17 cellular contexts compared by ENCODE assay signal in the genomic region with DNA sequence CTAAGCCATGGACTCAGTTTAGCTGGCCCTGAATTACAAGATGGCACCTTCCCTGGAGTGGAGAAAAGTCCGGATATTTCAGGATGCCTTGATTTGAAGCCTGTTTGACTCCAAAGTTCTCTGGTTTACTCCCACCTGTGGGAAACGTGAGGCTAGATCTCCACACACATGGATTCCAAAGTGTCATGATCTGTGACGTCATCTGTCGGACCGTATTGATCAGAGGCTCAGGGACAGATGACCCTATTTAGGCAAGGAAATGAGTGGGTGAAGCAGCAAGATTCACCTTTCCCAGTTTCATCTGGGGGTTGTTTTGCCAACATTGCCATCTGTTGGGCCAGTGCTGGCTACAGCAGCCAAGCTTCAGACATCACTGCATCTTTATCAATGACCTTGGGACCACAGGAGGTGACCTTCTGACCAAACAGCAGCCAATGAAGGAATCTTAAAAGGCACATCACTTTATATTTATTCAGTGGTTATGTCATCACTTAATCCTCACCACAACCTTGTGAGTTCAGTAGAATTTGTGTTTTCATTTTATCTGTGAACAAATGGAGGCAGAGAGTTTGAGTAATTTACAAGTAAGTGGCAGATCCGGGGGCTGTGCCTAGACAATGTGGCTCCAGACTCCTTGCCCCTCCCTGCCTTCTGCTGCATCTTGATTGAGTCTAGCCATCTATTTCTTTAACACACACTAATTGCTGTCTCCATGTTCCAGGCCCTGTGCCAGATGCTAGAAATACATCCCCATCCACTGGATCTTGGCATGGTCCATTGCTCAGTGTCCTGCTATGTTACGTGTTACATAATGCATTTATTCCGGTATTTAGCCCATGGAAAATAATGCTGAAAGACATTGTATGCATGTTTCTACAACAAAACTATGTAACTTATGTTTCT. TPM values are rescaled to one million over a fixed set of nuclear protein-coding genes. Genes with fewer than 3 reads are reported as not detected.
DNase-seq lines count a peak whose midpoint lies in the region; ATAC-seq and TF ChIP-seq lines count a peak whose summit lies in the region.
"Had no signal": no experiment of that assay in that cellular context is flagged by ENCODE, and none has a peak within 500 bp of the region (broad histone marks: within the 10 kb centered on the region; RNA-seq: fewer than 3 reads in every experiment).

No MANE protein-coding gene starts in this region.

- no TSS peak for BruUV-seq in PC-3 (replicated peaks; lab: Mats Ljungman, UMichigan)

- H3K36me3 ChIP-seq in RWPE2 (ENCODE audit: low read depth) (no peaks in the 10 kb centered on the region), PC-3 (ENCODE audit: low read depth, low read length) (no peaks in the 10 kb centered on the region)

- no peaks in the 10 kb centered on the region for H3K27me3 ChIP-seq in RWPE2 (ENCODE audit: insufficient read depth, poor library complexity, severe bottlenecking)
- peaks cover 8% of the 10 kb centered on the region for H3K27me3 ChIP-seq in foreskin keratinocyte
- H3K27me3 ChIP-seq in PC-3 (ENCODE audit: low read length): peaks cover 4% of the 10 kb centered on the region; the same call in 1 of the 2 replicates

- H3K9ac ChIP-seq in PC-3 (ENCODE audit: low read length): no peak overlapping the region

- H3K4me3 ChIP-seq in RWPE2 (ENCODE audit: severe bottlenecking): no peak overlapping the region
- no peak overlapping the region for H3K4me3 ChIP-seq in PC-3 (ENCODE audit: low read length)
- H3K4me3 ChIP-seq: SK-N-MC had no signal

- no peaks in the 10 kb centered on the region for H3K9me3 ChIP-seq in RWPE2 (ENCODE audit: severe bottlenecking)
- no peaks in the 10 kb centered on the region for H3K9me3 ChIP-seq in PC-3 (ENCODE audit: low read length)

- H3K4me2 ChIP-seq in PC-3 (ENCODE audit: low read length): no peak overlapping the region

- no peaks in the 10 kb centered on the region for H3K79me2 ChIP-seq in PC-3 (ENCODE audit: low read length)

- no peaks in the 10 kb centered on the region for H4K20me1 ChIP-seq in PC-3 (ENCODE audit: low read length)

- no peak for ATAC-seq in left cardiac atrium
- ATAC-seq in Right ventricle myocardium inferior: no peak
- ATAC-seq in RWPE2 (ENCODE audit: low read depth): no peak
- ATAC-seq in foreskin keratinocyte: no peak
- ATAC-seq in PC-3: no peak

- DNase-seq in left cardiac atrium (peak; percentile 45), Right ventricle myocardium inferior (ENCODE audit: missing footprints) (no peak), RWPE2 (ENCODE audit: low spot score) (no peak), foreskin keratinocyte (no peak), PC-3 (no peak), HUDEP-2 (lab: John Stamatoyannopoulos, UW; ENCODE audit: unreplicated experiment in 76 of 76) (no peak), G401 (ENCODE audit: low spot score) (no peak)
- DNase-seq: ACHN, AML-193, COR-L47, Karpas-422, NCI-H1105 treated with DMSO at 0.1 percent for 48 hours, NCI-H1930, NCI-H446 treated with DMSO at 0.1 percent for 48 hours, NCI-H748 treated with DMSO at 0.1 percent for 48 hours, OCI-M1 had no signal

- in situ Hi-C loops in G401 (cut with HindIII; ENCODE audit: low sequenced_read_pairs): no loop called here

- H3K27ac ChIP-seq in RWPE2 (ENCODE audit: poor library complexity, severe bottlenecking) (no peak overlapping the region), foreskin keratinocyte (no peak overlapping the region), PC-3 (ENCODE audit: low read length) (no peak overlapping the region)
- H3K27ac ChIP-seq: SK-N-MC had no signal

- TF ChIP-seq CTCF in RWPE2 (IDR thresholded peaks at IDR 0.05; ENCODE audit: poor library complexity, severe bottlenecking): peak; percentile 22
- TF ChIP-seq CTCF in foreskin keratinocyte (conservative IDR thresholded peaks at IDR 0.05): peak; percentile 25
- no peak for TF ChIP-seq CTCF in PC-3 (conservative IDR thresholded peaks at IDR 0.05; ENCODE audit: low read depth, low read length)

- H3K4me1 ChIP-seq in RWPE2 (ENCODE audit: insufficient read depth, poor library complexity, severe bottlenecking) (peaks cover 26% of the 10 kb centered on the region), foreskin keratinocyte (peaks cover 21% of the 10 kb centered on the region), PC-3 (ENCODE audit: insufficient read depth, low read length) (peaks cover 26% of the 10 kb centered on the region)

- no peaks in the 10 kb centered on the region for H3K9me2 ChIP-seq in PC-3 (replicated peaks; ENCODE audit: low read length)

- POLR2A ChIA-PET in PC-3 (lab: Charles Lee; ENCODE audit: unreplicated experiment): no interaction called here

- intact Hi-C loops in left cardiac atrium (cut with DNase I): loop anchor here in 1 of 2 donors (10.0 kb wide), 2 partner anchors 261 to 819 kb away; no protein-coding TSS in a partner anchor
- intact Hi-C loops in Right ventricle myocardium inferior (cut with DNase I): loop anchor here (5.0 kb wide), 4 partner anchors 112 to 442 kb away; no protein-coding TSS in a partner anchor
- intact Hi-C loops in PC-3 (cut with micrococcal nuclease): no loop called here

- H2AFZ ChIP-seq in PC-3 (ENCODE audit: low read length): no peak overlapping the region

- CTCF ChIA-PET in PC-3 (lab: Charles Lee): interaction anchor here (0.6 kb wide), 1 partner anchor 43 kb away, joined by 3 read pairs; no protein-coding TSS in a partner anchor

- no peaks in the 10 kb centered on the region for H3F3A ChIP-seq in PC-3 (ENCODE audit: low read length, unreplicated experiment)

RNA-seq across cellular contexts. Expression of gene CDH13, which starts 1.5 kb away (rescaled TPM):
- 100 to 1,000 TPM in 1 of 2 donors, 10 to 100 TPM in 1; 68.6 to 100 TPM for total RNA-seq in left cardiac atrium
- 173 TPM for total RNA-seq in Right ventricle myocardium inferior
- 88.5 and 93.3 TPM in 2 replicates for total RNA-seq in foreskin keratinocyte
- polyA plus RNA-seq in foreskin keratinocyte: 19.7 and 27.3 TPM in 2 replicates
- 0.36 TPM in 1 of 2 replicates, not detected in the other for total RNA-seq in PC-3 (2014; rRNA removed)
- 10.5 and 10.8 TPM in 2 replicates for total RNA-seq in G401 (2014; rRNA removed; shearing (Covaris generic))
